ENCODE assay signal across 35 cellular contexts in genomic region chr9:133933426-133934026, GRCh38.
"Had no signal": no experiment of that assay in that cellular context is flagged by ENCODE, and none has a peak within 500 bp of the region (broad histone marks: within the 10 kb centered on the region; RNA-seq: fewer than 3 reads in every experiment).

No MANE protein-coding gene starts in this region.

- FAIRE-seq: keratinocyte, TTC549 had no signal

- H3K4me3 Mint-ChIP-seq: activated CD4-positive, alpha-beta memory T cell treated with anti-CD3 and anti-CD28 coated beads for 36 hours; activated CD4-positive, alpha-beta T cell treated with anti-CD3 and anti-CD28 coated beads, Interleukin-2, amount 10 ng/mL, durations not matched to agents 24 days and 14 days; activated naive CD4-positive, alpha-beta T cell treated with anti-CD3 and anti-CD28 coated beads for 36 hours; activated T-helper 1 cell treated with anti-CD3 and anti-CD28 coated beads, Interleukin-12 subunit alpha, Interleukin-12 subunit beta, Interleukin-2, Interleukin-4 antibody, amounts not matched to agents 30 ng/mL and 10 ng/mL and 1 ng/mL, durations not matched to agents 14 hours and 24 hours and 36 hours; naive thymus-derived CD4-positive, alpha-beta T cell; neural progenitor cell; T-helper 1 cell treated with Interleukin-12 subunit alpha and Interleukin-12 subunit beta and Interleukin-4 antibody, amounts not matched to agents 30 μg/mL and 1 μg/mL, for 36 hours had no signal

- H3K9ac ChIP-seq: neural progenitor cell, parathyroid adenoma had no signal

- H3K27me3 Mint-ChIP-seq: activated CD4-positive, alpha-beta memory T cell treated with anti-CD3 and anti-CD28 coated beads for 36 hours; activated CD4-positive, alpha-beta T cell treated with anti-CD3 and anti-CD28 coated beads, Interleukin-2, amount 10 ng/mL, durations not matched to agents 24 days and 14 days; naive thymus-derived CD4-positive, alpha-beta T cell had no signal

- H3K9me3 Mint-ChIP-seq: activated CD4-positive, alpha-beta memory T cell treated with anti-CD3 and anti-CD28 coated beads for 36 hours; activated naive CD4-positive, alpha-beta T cell treated with anti-CD3 and anti-CD28 coated beads for 36 hours; activated T-helper 1 cell treated with anti-CD3 and anti-CD28 coated beads, Interleukin-12 subunit alpha, Interleukin-12 subunit beta, Interleukin-2, Interleukin-4 antibody, amounts not matched to agents 30 ng/mL and 10 ng/mL and 1 ng/mL, durations not matched to agents 14 hours and 24 hours and 36 hours; neural progenitor cell; T-helper 1 cell treated with Interleukin-12 subunit alpha and Interleukin-12 subunit beta and Interleukin-4 antibody, amounts not matched to agents 30 μg/mL and 1 μg/mL, for 36 hours had no signal

- H3K4me2 ChIP-seq: neural progenitor cell had no signal

- H3K4me1 ChIP-seq: psoas muscle had no signal

- H3K9me3 ChIP-seq: gastroesophageal sphincter, psoas muscle, right atrium auricular region, testis, transverse colon had no signal

- H3K4me3 ChIP-seq: coronary artery, dorsolateral prefrontal cortex, gastroesophageal sphincter, neural progenitor cell, psoas muscle, right atrium auricular region, testis, transverse colon had no signal

- H3K27ac ChIP-seq: gastroesophageal sphincter, neural progenitor cell, parathyroid adenoma, psoas muscle, testis, transverse colon, WERI-Rb-1 had no signal

- H3K27me3 ChIP-seq: dorsolateral prefrontal cortex, gastroesophageal sphincter, neural progenitor cell, right atrium auricular region, testis, transverse colon had no signal

- H3K4me1 Mint-ChIP-seq: activated CD4-positive, alpha-beta T cell treated with anti-CD3 and anti-CD28 coated beads, Interleukin-2, amount 10 ng/mL, durations not matched to agents 24 days and 14 days had no signal

- H2AFZ ChIP-seq: neural progenitor cell, parathyroid adenoma had no signal

- H3K36me3 Mint-ChIP-seq: activated CD4-positive, alpha-beta memory T cell treated with anti-CD3 and anti-CD28 coated beads for 36 hours had no signal

- H3K27ac Mint-ChIP-seq: activated CD4-positive, alpha-beta memory T cell treated with anti-CD3 and anti-CD28 coated beads for 36 hours; activated CD4-positive, alpha-beta T cell treated with anti-CD3 and anti-CD28 coated beads, Interleukin-2, amount 10 ng/mL, durations not matched to agents 24 days and 14 days; activated naive CD4-positive, alpha-beta T cell treated with anti-CD3 and anti-CD28 coated beads for 36 hours; activated T-helper 1 cell treated with anti-CD3 and anti-CD28 coated beads, Interleukin-12 subunit alpha, Interleukin-12 subunit beta, Interleukin-2, Interleukin-4 antibody, amounts not matched to agents 30 ng/mL and 10 ng/mL and 1 ng/mL, durations not matched to agents 14 hours and 24 hours and 36 hours; naive thymus-derived CD4-positive, alpha-beta T cell; neural progenitor cell; T-helper 1 cell treated with Interleukin-12 subunit alpha and Interleukin-12 subunit beta and Interleukin-4 antibody, amounts not matched to agents 30 μg/mL and 1 μg/mL, for 36 hours had no signal

- ATAC-seq: activated CD4-positive, CD25-positive, alpha-beta regulatory T cell treated with anti-CD3 and anti-CD28 coated beads, Interleukin-2, amount 50 U/mL, for 24 hours; gastroesophageal sphincter; left ventricle myocardium superior; naive thymus-derived CD4-positive, alpha-beta T cell; psoas muscle had no signal

- DNase-seq: activated CD4-positive, alpha-beta memory T cell treated with anti-CD3 and anti-CD28 coated beads for 36 hours; activated CD4-positive, alpha-beta T cell treated with anti-CD3 and anti-CD28 coated beads, Interleukin-2, amount 10 ng/mL, durations not matched to agents 24 days and 14 days; activated CD8-positive, alpha-beta memory T cell treated with anti-CD3 and anti-CD28 coated beads, Interleukin-2, amount 50 U/mL, for 4 hours; activated effector memory CD4-positive, alpha-beta T cell treated with anti-CD3 and anti-CD28 coated beads, Interleukin-2, amount 50 U/mL, for 16 hours; activated naive CD4-positive, alpha-beta T cell treated with anti-CD3 and anti-CD28 coated beads for 36 hours; activated T-cell treated with anti-CD3 and anti-CD28 coated beads, Interleukin-2, amount 50 U/mL, for 1 hour; amniotic stem cell; dorsolateral prefrontal cortex; effector memory CD4-positive, alpha-beta T cell; head of caudate nucleus; hippocampal formation; left cardiac atrium; left ventricle myocardium superior; midbrain; naive thymus-derived CD4-positive, alpha-beta T cell; occipital lobe; psoas muscle; stimulated activated CD4-positive, alpha-beta T cell treated with anti-CD3 and anti-CD28 coated beads, Interleukin-15, amount 100 ng/mL, for 24 hours; stimulated activated CD4-positive, alpha-beta T cell treated with anti-CD3 and anti-CD28 coated beads, Interleukin-2, amount 100 ng/mL, for 24 hours; stimulated activated naive CD4-positive, alpha-beta T cell treated with Interleukin-2 at 50 U/mL for 16 hours; SW 1271; T-helper 9 cell; testis; transverse colon; WERI-Rb-1 had no signal

- H3K36me3 ChIP-seq: neural progenitor cell, right atrium auricular region, transverse colon had no signal
